In the genomic region with DNA sequence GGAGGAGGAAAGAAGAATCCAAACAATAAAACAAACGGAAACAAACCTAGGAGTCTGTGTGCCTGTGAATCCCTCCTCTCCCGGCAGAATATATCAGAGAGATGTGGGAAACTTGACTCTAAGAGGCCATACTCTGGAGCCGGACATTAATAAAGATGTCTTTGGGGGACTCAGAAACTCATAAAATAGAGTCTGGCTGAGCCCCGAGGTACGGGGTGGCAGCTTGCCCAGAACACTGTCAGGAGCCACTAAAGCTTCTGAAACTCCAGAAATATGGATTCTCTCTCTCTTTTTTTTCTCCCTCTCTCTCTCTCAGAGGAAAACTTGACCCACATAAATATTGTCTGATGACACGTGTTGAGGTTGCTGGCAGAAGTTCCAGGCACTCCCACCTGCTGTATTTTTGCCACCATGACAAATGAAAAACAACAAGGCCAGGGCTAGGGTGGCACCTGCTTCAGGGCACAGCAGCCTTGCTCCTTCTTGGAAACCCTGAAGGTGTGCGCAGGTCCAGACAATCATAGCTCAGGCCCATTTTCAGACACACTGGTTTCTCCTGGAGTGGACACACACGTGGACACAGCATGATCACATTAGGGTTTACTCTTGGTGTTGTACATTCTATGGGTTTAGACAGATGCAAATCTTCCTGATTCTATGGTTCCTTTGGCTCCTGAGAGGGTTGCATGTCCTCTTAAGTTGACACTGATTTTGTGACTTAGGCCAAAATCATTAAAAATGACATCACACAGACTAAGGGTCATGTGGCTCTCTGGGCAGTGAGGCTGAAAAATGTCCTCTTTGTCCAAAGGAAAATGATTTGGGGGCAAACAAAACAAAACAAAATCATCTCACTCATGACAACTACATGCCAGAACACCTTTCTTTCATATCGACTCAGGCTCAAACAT, we compare ENCODE assay signal across 15 cellular contexts.
"Had no signal": no experiment of that assay in that cellular context is flagged by ENCODE, and none has a peak within 500 bp of the region (broad histone marks: within the 10 kb centered on the region; RNA-seq: fewer than 3 reads in every experiment).

No MANE protein-coding gene starts in this region.

- DNase-seq: activated CD4-positive, alpha-beta T cell treated with anti-CD3 and anti-CD28 coated beads for 48 hours; activated naive CD4-positive, alpha-beta T cell; colonic mucosa; effector CD8-positive, alpha-beta T cell; foreskin melanocyte; heart left ventricle; posterior cingulate gyrus; stimulated activated naive CD4-positive, alpha-beta T cell; transverse colon; WERI-Rb-1 had no signal

- FAIRE-seq: islet of Langerhans had no signal

- H3K4me3 Mint-ChIP-seq: activated T-helper 1 cell treated with anti-CD3 and anti-CD28 coated beads, Interleukin-12 subunit alpha, Interleukin-12 subunit beta, Interleukin-2, Interleukin-4 antibody, amounts not matched to agents 30 ng/mL and 10 ng/mL and 1 ng/mL, durations not matched to agents 14 hours and 24 hours and 36 hours had no signal

- H3K9me3 Mint-ChIP-seq: activated T-helper 1 cell treated with anti-CD3 and anti-CD28 coated beads, Interleukin-12 subunit alpha, Interleukin-12 subunit beta, Interleukin-2, Interleukin-4 antibody, amounts not matched to agents 30 ng/mL and 10 ng/mL and 1 ng/mL, durations not matched to agents 14 hours and 24 hours and 36 hours had no signal

- ATAC-seq: heart left ventricle, right cardiac atrium had no signal

- H3K27ac ChIP-seq: ascending aorta, colonic mucosa, heart left ventricle, neutrophil, transverse colon, WERI-Rb-1 had no signal

- H3K4me3 ChIP-seq: ascending aorta, colonic mucosa, heart left ventricle, transverse colon had no signal

- H3K9me3 ChIP-seq: ascending aorta, colonic mucosa, heart left ventricle, neutrophil, transverse colon had no signal

- H3K27ac Mint-ChIP-seq: activated T-helper 1 cell treated with anti-CD3 and anti-CD28 coated beads, Interleukin-12 subunit alpha, Interleukin-12 subunit beta, Interleukin-2, Interleukin-4 antibody, amounts not matched to agents 30 ng/mL and 10 ng/mL and 1 ng/mL, durations not matched to agents 14 hours and 24 hours and 36 hours had no signal

- H3K36me3 ChIP-seq: ascending aorta, colonic mucosa, heart left ventricle, neutrophil, transverse colon, WERI-Rb-1 had no signal

- H3K27me3 ChIP-seq: ascending aorta, colonic mucosa, heart left ventricle, transverse colon had no signal
